Comparison of ENCODE assay signal across 1 cellular context in genomic region chr2:104845552-104845931, GRCh38.
TF ChIP-seq lines count a peak whose summit lies in the region.

No MANE protein-coding gene starts in this region.

TF ChIP-seq in HepG2, 621 proteins besides CTCF, POLR2A, EP300 and RAD21 (continued from another document):
- no peak for TF ChIP-seq CREB3 (CRISPR knock-in tag; IDR thresholded peaks at IDR 0.05)
- TF ChIP-seq BCL6 (CRISPR knock-in tag; IDR thresholded peaks at IDR 0.05), result no peak
- peak; percentile 66; the same call in 1 of the 2 replicates for TF ChIP-seq CBX2 (IDR thresholded peaks at IDR 0.05; ENCODE audit: low read depth, low read length)
- TF ChIP-seq CBX2 (CRISPR knock-in tag; IDR thresholded peaks at IDR 0.05; ENCODE audit: low read depth), result no peak
